8 cellular contexts compared by ENCODE assay signal in the genomic region with DNA sequence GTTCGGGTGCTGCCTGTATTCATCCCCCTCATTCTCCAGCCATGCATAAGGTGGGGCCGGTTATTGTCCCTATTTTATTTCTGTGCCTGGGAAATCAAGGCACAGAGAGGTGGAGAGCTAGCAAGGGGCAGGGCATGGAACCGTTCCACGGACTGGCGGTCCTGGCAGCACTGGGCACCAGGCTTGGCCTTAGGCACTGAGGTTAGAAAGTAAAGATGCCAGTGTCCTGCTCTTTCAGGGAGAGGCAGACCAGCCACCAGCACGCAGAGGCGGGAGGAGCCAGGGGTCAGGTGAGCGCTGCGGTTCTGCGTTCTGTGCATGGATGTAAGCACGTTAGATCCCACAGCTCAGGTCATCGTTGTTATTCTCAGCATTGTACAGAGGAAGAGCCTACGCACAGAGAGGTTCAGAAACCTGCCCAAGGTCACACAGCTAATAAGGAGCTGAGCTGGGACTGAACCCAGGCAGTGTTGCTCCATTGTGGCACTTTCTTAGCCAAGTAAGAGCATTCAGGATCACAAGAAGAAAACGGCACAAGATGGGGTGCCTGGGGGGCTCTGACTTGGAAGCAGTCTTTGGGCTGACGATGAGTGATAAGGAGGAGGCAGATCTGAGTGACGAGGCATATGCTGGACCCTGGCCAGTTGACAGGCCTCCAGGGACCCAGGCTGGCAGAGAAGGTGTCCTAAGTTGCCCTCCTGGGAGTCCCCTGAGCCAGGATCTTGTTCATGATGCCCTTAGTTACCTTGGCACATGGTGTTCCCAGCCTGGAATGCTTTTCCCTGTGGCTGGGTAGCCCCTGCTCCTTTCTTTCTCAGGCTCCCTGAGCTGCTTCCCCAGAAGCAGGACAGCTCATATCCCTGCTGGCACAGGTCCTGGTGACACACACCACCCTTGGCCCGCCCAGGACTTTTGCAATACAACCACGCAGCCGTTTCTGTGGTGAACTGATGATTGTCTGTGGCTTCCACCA. TPM values are rescaled to one million over a fixed set of nuclear protein-coding genes. Genes with fewer than 3 reads are reported as not detected.
DNase-seq lines count a peak whose midpoint lies in the region; ATAC-seq and TF ChIP-seq lines count a peak whose summit lies in the region.

No MANE protein-coding gene starts in this region.

- TF ChIP-seq CTCF in Panc1 (IDR thresholded peaks at IDR 0.05) (no peak), fibroblast of mammary gland (conservative IDR thresholded peaks at IDR 0.05; ENCODE audit: control insufficient read depth, insufficient read depth, low read depth, low read length) (peak; percentile 20)

- BruUV-seq in Panc1 (replicated peaks; lab: Mats Ljungman, UMichigan), result no TSS peak

- intact Hi-C loops in Panc1 (cut with micrococcal nuclease; ENCODE audit: unreplicated experiment), result no loop called here
- intact Hi-C loops in activated T-helper 2 cell treated with anti-CD3 and anti-CD28 coated beads, Interferon-gamma antibody, Interleukin-2, Interleukin-4, amounts not matched to agents 10 μg/mL and 5 μg/mL and 100 μg/mL, durations not matched to agents 14 hours and 24 hours and 36 hours (cut with micrococcal nuclease), result no loop called here

- POLR2A ChIA-PET in Panc1 (lab: Charles Lee), result no interaction called here

- H3K9me3 ChIP-seq in Panc1 (ENCODE audit: control insufficient read depth, insufficient read depth, low read depth, low read length), result no peaks in the 10 kb centered on the region

- H3K27ac Mint-ChIP-seq in activated T-helper 2 cell treated with anti-CD3 and anti-CD28 coated beads, Interferon-gamma antibody, Interleukin-2, Interleukin-4, amounts not matched to agents 10 μg/mL and 5 μg/mL and 100 μg/mL, durations not matched to agents 14 hours and 24 hours and 36 hours, result no peak overlapping the region

- ATAC-seq in Panc1, result peak; percentile 72
- no peak for ATAC-seq in stimulated activated naive CD8-positive, alpha-beta T cell treated with anti-CD3 and anti-CD28 coated beads, Interleukin-15, Interleukin-2, amounts not matched to agents 100 U/mL and 50 U/mL, for 24 hours

- H3K36me3 ChIP-seq in Panc1 (ENCODE audit: control insufficient read depth, insufficient read depth, low read length), result no peaks in the 10 kb centered on the region

- H3K4me3 ChIP-seq in Panc1 (ENCODE audit: low read depth in 2 of 2, low read length in 2 of 2) (no peak overlapping the region), fibroblast of mammary gland (ENCODE audit: control insufficient read depth, low read depth, low read length) (no peak overlapping the region)

- no peaks in the 10 kb centered on the region for H3K27me3 ChIP-seq in Panc1 (ENCODE audit: control insufficient read depth, insufficient read depth, low read length)

- no peaks in the 10 kb centered on the region for H3K4me1 ChIP-seq in Panc1 (ENCODE audit: control insufficient read depth, insufficient read depth, low read length)

- in situ Hi-C loops in Caki2 (cut with HindIII; ENCODE audit: low pct_unique_long_range_greater_than_20kb, low sequenced_read_pairs) (no loop called here), Panc1 (cut with HindIII; ENCODE audit: low pct_unique_long_range_greater_than_20kb, low sequenced_read_pairs) (no loop called here)

- no peaks in the 10 kb centered on the region for H3K4me1 Mint-ChIP-seq in activated T-helper 2 cell treated with anti-CD3 and anti-CD28 coated beads, Interferon-gamma antibody, Interleukin-2, Interleukin-4, amounts not matched to agents 10 μg/mL and 5 μg/mL and 100 μg/mL, durations not matched to agents 14 hours and 24 hours and 36 hours (ENCODE audit: low read depth)

- DNase-seq in Caki2 (ENCODE audit: low read depth), result peak; percentile 49
- peak; percentile 76 for DNase-seq in Panc1 (ENCODE audit: low read depth, low spot score)
- DNase-seq in fibroblast of mammary gland (ENCODE audit: low read depth), result peak; percentile 99
- DNase-seq in pons (ENCODE audit: low spot score), result peak; percentile 14
- DNase-seq in effector CD8-positive, alpha-beta T cell (lab: John Stamatoyannopoulos, UW), result no peak
- no peak for DNase-seq in DMS53 treated with DMSO at 0.1 percent for 48 hours (lab: John Stamatoyannopoulos, UW; ENCODE audit: unreplicated experiment)
- no peak for DNase-seq in stimulated activated naive CD8-positive, alpha-beta T cell treated with anti-CD3 and anti-CD28 coated beads, Interleukin-15, Interleukin-2, amounts not matched to agents 100 U/mL and 50 U/mL, for 24 hours
- DNase-seq in activated T-helper 2 cell treated with anti-CD3 and anti-CD28 coated beads, Interferon-gamma antibody, Interleukin-2, Interleukin-4, amounts not matched to agents 10 μg/mL and 5 μg/mL and 100 μg/mL, durations not matched to agents 14 hours and 24 hours and 36 hours (ENCODE audit: low spot score), result no peak

- H3K27ac ChIP-seq in Panc1 (ENCODE audit: low read length), result no peak overlapping the region

- no peak overlapping the region for H3K4me3 Mint-ChIP-seq in activated T-helper 2 cell treated with anti-CD3 and anti-CD28 coated beads, Interferon-gamma antibody, Interleukin-2, Interleukin-4, amounts not matched to agents 10 μg/mL and 5 μg/mL and 100 μg/mL, durations not matched to agents 14 hours and 24 hours and 36 hours (ENCODE audit: low read depth)

- H3K9me3 Mint-ChIP-seq in activated T-helper 2 cell treated with anti-CD3 and anti-CD28 coated beads, Interferon-gamma antibody, Interleukin-2, Interleukin-4, amounts not matched to agents 10 μg/mL and 5 μg/mL and 100 μg/mL, durations not matched to agents 14 hours and 24 hours and 36 hours, result no peaks in the 10 kb centered on the region

- CTCF ChIA-PET in Panc1 (lab: Charles Lee), result interaction anchor here (0.6 to 1.2 kb wide), 2 partner anchors 118 to 285 kb away, joined by 3 read pairs; no protein-coding TSS in a partner anchor

- H3K36me3 Mint-ChIP-seq in activated T-helper 2 cell treated with anti-CD3 and anti-CD28 coated beads, Interferon-gamma antibody, Interleukin-2, Interleukin-4, amounts not matched to agents 10 μg/mL and 5 μg/mL and 100 μg/mL, durations not matched to agents 14 hours and 24 hours and 36 hours (ENCODE audit: low read depth), result no peaks in the 10 kb centered on the region

- no peaks in the 10 kb centered on the region for H3K27me3 Mint-ChIP-seq in activated T-helper 2 cell treated with anti-CD3 and anti-CD28 coated beads, Interferon-gamma antibody, Interleukin-2, Interleukin-4, amounts not matched to agents 10 μg/mL and 5 μg/mL and 100 μg/mL, durations not matched to agents 14 hours and 24 hours and 36 hours (ENCODE audit: low read depth)

RNA-seq across cellular contexts. Expression of gene OSBPL5, which starts 41.1 kb away (rescaled TPM):
- total RNA-seq in Caki2 (2014; rRNA removed; shearing (Covaris generic); ENCODE audit: low replicate concordance), result 11.2 and 12.2 TPM in 2 replicates
- 20.2 TPM for total RNA-seq in Panc1 (2021; ENCODE audit: unreplicated experiment)
- 25.3 TPM for polyA plus RNA-seq in Panc1 (2012; ENCODE audit: insufficient read length)
- total RNA-seq in activated T-helper 2 cell treated with anti-CD3 and anti-CD28 coated beads, Interferon-gamma antibody, Interleukin-2, Interleukin-4, amounts not matched to agents 10 μg/mL and 5 μg/mL and 100 μg/mL, durations not matched to agents 14 hours and 24 hours and 36 hours, result 2.3 and 2.4 TPM in 2 replicates

Comparison
In these comparisons a context has a peak if more than half of its experiments do, and no peak if none do; other contexts are left out.
1. DNase-seq: peak in Caki2 (single experiment), Panc1 (single experiment), fibroblast of mammary gland (single experiment) and pons (single experiment); none in effector CD8-positive, alpha-beta T cell (single experiment), DMS53 treated with DMSO at 0.1 percent for 48 hours (single experiment), stimulated activated naive CD8-positive, alpha-beta T cell treated with anti-CD3 and anti-CD28 coated beads, Interleukin-15, Interleukin-2, amounts not matched to agents 100 U/mL and 50 U/mL, for 24 hours (single experiment) and activated T-helper 2 cell treated with anti-CD3 and anti-CD28 coated beads, Interferon-gamma antibody, Interleukin-2, Interleukin-4, amounts not matched to agents 10 μg/mL and 5 μg/mL and 100 μg/mL, durations not matched to agents 14 hours and 24 hours and 36 hours (single experiment).